Comparison of ENCODE assay signal across 1 cellular context in the genomic region with DNA sequence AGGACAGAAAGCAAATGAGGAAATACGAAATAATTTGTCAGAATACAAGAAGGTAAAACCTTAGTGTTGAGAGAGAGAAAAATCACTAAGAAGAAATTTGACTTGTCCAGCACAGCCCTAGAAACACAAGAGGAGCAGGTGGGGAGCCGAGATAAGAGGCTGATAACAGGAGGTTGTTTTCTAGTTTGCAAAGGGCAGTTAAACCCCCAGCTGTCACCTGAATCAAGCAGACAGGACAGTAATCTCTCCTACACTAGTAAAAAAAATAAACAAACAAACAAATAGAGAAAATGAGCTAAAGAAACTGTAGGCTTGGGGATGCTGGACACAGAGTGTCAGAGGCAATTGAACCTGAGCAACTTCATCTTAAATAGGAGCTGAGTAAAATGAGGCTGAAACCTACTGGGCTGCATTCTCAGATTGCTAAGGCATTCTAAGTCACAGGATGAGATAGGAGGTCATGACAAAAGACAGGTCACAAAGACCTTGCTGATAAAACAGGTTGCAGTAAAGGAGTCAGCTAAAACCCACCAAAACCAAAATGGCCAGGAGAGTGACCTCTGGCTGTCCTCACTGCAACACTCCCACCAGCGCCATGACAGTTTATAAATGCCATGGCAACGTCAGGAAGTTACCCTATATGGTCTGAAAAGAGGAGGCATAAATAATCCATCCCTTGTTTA.
TF ChIP-seq lines count a peak whose summit lies in the region.

No MANE protein-coding gene starts in this region.

TF ChIP-seq in K562, 482 proteins besides CTCF, POLR2A, EP300 and RAD21 (continued from another document and continues in another):
- no peak for TF ChIP-seq MIER1 (IDR thresholded peaks at IDR 0.05; ENCODE audit: low read depth)
- no peak for TF ChIP-seq ZNF324 (CRISPR knock-in tag; IDR thresholded peaks at IDR 0.05)
- TF ChIP-seq ETV5 (CRISPR knock-in tag; IDR thresholded peaks at IDR 0.05; ENCODE audit: low read depth) = no peak
- TF ChIP-seq MAX (CRISPR knock-in tag; IDR thresholded peaks at IDR 0.05) = no peak
- no peak for TF ChIP-seq SNIP1 (IDR thresholded peaks at IDR 0.05; ENCODE audit: low read depth)
- TF ChIP-seq, protein P1, sequence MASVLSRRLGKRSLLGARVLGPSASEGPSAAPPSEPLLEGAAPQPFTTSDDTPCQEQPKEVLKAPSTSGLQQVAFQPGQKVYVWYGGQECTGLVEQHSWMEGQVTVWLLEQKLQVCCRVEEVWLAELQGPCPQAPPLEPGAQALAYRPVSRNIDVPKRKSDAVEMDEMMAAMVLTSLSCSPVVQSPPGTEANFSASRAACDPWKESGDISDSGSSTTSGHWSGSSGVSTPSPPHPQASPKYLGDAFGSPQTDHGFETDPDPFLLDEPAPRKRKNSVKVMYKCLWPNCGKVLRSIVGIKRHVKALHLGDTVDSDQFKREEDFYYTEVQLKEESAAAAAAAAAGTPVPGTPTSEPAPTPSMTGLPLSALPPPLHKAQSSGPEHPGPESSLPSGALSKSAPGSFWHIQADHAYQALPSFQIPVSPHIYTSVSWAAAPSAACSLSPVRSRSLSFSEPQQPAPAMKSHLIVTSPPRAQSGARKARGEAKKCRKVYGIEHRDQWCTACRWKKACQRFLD (CRISPR knock-in tag; IDR thresholded peaks at IDR 0.05) = no peak
- no peak for TF ChIP-seq SMARCA5 (IDR thresholded peaks at IDR 0.05)
- TF ChIP-seq, protein P2, sequence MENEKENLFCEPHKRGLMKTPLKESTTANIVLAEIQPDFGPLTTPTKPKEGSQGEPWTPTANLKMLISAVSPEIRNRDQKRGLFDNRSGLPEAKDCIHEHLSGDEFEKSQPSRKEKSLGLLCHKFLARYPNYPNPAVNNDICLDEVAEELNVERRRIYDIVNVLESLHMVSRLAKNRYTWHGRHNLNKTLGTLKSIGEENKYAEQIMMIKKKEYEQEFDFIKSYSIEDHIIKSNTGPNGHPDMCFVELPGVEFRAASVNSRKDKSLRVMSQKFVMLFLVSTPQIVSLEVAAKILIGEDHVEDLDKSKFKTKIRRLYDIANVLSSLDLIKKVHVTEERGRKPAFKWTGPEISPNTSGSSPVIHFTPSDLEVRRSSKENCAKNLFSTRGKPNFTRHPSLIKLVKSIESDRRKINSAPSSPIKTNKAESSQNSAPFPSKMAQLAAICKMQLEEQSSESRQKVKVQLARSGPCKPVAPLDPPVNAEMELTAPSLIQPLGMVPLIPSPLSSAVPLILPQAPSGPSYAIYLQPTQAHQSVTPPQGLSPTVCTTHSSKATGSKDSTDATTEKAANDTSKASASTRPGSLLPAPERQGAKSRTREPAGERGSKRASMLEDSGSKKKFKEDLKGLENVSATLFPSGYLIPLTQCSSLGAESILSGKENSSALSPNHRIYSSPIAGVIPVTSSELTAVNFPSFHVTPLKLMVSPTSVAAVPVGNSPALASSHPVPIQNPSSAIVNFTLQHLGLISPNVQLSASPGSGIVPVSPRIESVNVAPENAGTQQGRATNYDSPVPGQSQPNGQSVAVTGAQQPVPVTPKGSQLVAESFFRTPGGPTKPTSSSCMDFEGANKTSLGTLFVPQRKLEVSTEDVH (IDR thresholded peaks at IDR 0.05; ENCODE audit: low read depth, partially characterized antibody) = no peak
- TF ChIP-seq MCM5 (IDR thresholded peaks at IDR 0.05; ENCODE audit: low read depth) = no peak
- TF ChIP-seq, protein P3, sequence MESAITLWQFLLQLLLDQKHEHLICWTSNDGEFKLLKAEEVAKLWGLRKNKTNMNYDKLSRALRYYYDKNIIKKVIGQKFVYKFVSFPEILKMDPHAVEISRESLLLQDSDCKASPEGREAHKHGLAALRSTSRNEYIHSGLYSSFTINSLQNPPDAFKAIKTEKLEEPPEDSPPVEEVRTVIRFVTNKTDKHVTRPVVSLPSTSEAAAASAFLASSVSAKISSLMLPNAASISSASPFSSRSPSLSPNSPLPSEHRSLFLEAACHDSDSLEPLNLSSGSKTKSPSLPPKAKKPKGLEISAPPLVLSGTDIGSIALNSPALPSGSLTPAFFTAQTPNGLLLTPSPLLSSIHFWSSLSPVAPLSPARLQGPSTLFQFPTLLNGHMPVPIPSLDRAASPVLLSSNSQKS (CRISPR knock-in tag; IDR thresholded peaks at IDR 0.05) = no peak
- TF ChIP-seq CREBBP (IDR thresholded peaks at IDR 0.05; ENCODE audit: low read depth, low read length) = no peak
- TF ChIP-seq, protein P4, sequence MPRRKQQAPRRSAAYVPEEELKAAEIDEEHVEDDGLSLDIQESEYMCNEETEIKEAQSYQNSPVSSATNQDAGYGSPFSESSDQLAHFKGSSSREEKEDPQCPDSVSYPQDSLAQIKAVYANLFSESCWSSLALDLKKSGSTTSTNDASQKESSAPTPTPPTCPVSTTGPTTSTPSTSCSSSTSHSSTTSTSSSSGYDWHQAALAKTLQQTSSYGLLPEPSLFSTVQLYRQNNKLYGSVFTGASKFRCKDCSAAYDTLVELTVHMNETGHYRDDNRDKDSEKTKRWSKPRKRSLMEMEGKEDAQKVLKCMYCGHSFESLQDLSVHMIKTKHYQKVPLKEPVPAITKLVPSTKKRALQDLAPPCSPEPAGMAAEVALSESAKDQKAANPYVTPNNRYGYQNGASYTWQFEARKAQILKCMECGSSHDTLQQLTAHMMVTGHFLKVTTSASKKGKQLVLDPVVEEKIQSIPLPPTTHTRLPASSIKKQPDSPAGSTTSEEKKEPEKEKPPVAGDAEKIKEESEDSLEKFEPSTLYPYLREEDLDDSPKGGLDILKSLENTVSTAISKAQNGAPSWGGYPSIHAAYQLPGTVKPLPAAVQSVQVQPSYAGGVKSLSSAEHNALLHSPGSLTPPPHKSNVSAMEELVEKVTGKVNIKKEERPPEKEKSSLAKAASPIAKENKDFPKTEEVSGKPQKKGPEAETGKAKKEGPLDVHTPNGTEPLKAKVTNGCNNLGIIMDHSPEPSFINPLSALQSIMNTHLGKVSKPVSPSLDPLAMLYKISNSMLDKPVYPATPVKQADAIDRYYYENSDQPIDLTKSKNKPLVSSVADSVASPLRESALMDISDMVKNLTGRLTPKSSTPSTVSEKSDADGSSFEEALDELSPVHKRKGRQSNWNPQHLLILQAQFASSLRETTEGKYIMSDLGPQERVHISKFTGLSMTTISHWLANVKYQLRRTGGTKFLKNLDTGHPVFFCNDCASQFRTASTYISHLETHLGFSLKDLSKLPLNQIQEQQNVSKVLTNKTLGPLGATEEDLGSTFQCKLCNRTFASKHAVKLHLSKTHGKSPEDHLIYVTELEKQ (CRISPR knock-in tag; IDR thresholded peaks at IDR 0.05) = no peak
- TF ChIP-seq, protein P5, sequence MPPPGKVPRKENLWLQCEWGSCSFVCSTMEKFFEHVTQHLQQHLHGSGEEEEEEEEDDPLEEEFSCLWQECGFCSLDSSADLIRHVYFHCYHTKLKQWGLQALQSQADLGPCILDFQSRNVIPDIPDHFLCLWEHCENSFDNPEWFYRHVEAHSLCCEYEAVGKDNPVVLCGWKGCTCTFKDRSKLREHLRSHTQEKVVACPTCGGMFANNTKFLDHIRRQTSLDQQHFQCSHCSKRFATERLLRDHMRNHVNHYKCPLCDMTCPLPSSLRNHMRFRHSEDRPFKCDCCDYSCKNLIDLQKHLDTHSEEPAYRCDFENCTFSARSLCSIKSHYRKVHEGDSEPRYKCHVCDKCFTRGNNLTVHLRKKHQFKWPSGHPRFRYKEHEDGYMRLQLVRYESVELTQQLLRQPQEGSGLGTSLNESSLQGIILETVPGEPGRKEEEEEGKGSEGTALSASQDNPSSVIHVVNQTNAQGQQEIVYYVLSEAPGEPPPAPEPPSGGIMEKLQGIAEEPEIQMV (tag; conservative IDR thresholded peaks at IDR 0.05; ENCODE audit: low read depth) = no peak
- TF ChIP-seq, protein P6, sequence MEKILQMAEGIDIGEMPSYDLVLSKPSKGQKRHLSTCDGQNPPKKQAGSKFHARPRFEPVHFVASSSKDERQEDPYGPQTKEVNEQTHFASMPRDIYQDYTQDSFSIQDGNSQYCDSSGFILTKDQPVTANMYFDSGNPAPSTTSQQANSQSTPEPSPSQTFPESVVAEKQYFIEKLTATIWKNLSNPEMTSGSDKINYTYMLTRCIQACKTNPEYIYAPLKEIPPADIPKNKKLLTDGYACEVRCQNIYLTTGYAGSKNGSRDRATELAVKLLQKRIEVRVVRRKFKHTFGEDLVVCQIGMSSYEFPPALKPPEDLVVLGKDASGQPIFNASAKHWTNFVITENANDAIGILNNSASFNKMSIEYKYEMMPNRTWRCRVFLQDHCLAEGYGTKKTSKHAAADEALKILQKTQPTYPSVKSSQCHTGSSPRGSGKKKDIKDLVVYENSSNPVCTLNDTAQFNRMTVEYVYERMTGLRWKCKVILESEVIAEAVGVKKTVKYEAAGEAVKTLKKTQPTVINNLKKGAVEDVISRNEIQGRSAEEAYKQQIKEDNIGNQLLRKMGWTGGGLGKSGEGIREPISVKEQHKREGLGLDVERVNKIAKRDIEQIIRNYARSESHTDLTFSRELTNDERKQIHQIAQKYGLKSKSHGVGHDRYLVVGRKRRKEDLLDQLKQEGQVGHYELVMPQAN (IDR thresholded peaks at IDR 0.05; ENCODE audit: borderline replicate concordance) = no peak
- TF ChIP-seq SMARCB1 (IDR thresholded peaks at IDR 0.05; ENCODE audit: insufficient read length, low read depth) = no peak
- 0 out of 2 replicates have a peak, but pooled peaks have one; percentile 50 for TF ChIP-seq NR2C1 (IDR thresholded peaks at IDR 0.05)
- TF ChIP-seq NR2C1 (tag; IDR thresholded peaks at IDR 0.05) = peak; percentile 54
- no peak for TF ChIP-seq STAT6 (CRISPR knock-in tag; IDR thresholded peaks at IDR 0.05)
- TF ChIP-seq ZNF41 (CRISPR knock-in tag; conservative IDR thresholded peaks at IDR 0.05) = no peak
- TF ChIP-seq TCF7L2 (IDR thresholded peaks at IDR 0.05; ENCODE audit: low read depth, low read length) = no peak
- TF ChIP-seq, protein P7, sequence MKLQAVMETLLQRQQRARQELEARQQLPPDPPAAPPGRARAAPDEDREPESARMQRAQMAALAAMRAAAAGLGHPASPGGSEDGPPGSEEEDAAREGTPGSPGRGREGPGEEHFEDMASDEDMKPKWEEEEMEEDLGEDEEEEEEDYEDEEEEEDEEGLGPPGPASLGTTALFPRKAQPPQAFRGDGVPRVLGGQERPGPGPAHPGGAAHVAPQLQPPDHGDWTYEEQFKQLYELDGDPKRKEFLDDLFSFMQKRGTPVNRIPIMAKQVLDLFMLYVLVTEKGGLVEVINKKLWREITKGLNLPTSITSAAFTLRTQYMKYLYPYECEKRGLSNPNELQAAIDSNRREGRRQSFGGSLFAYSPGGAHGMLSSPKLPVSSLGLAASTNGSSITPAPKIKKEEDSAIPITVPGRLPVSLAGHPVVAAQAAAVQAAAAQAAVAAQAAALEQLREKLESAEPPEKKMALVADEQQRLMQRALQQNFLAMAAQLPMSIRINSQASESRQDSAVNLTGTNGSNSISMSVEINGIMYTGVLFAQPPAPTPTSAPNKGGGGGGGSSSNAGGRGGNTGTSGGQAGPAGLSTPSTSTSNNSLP (IDR thresholded peaks at IDR 0.05; ENCODE audit: borderline replicate concordance, low read depth, low read length) = no peak
- TF ChIP-seq ZNF764 (CRISPR knock-in tag; IDR thresholded peaks at IDR 0.05; ENCODE audit: low read depth) = no peak
- TF ChIP-seq STAT5A (IDR thresholded peaks at IDR 0.05; ENCODE audit: borderline replicate concordance, low read length) = peak; percentile 39; the same call in 1 of the 2 replicates
- no peak for TF ChIP-seq ZFP1 (CRISPR knock-in tag; IDR thresholded peaks at IDR 0.05)
- TF ChIP-seq FOXP1 (CRISPR knock-in tag; IDR thresholded peaks at IDR 0.05) = no peak
- TF ChIP-seq LEF1 (IDR thresholded peaks at IDR 0.05) = peak; percentile 73; the same call in 1 of the 2 replicates
- TF ChIP-seq, protein P8, sequence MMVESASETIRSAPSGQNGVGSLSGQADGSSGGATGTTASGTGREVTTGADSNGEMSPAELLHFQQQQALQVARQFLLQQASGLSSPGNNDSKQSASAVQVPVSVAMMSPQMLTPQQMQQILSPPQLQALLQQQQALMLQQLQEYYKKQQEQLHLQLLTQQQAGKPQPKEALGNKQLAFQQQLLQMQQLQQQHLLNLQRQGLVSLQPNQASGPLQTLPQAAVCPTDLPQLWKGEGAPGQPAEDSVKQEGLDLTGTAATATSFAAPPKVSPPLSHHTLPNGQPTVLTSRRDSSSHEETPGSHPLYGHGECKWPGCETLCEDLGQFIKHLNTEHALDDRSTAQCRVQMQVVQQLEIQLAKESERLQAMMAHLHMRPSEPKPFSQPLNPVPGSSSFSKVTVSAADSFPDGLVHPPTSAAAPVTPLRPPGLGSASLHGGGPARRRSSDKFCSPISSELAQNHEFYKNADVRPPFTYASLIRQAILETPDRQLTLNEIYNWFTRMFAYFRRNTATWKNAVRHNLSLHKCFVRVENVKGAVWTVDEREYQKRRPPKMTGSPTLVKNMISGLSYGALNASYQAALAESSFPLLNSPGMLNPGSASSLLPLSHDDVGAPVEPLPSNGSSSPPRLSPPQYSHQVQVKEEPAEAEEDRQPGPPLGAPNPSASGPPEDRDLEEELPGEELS (CRISPR knock-in tag; IDR thresholded peaks at IDR 0.05; ENCODE audit: borderline replicate concordance) = no peak
- no peak for TF ChIP-seq ZFX (CRISPR knock-in tag; IDR thresholded peaks at IDR 0.05)
- TF ChIP-seq GATAD2A (IDR thresholded peaks at IDR 0.05) = no peak
- TF ChIP-seq, protein P9, sequence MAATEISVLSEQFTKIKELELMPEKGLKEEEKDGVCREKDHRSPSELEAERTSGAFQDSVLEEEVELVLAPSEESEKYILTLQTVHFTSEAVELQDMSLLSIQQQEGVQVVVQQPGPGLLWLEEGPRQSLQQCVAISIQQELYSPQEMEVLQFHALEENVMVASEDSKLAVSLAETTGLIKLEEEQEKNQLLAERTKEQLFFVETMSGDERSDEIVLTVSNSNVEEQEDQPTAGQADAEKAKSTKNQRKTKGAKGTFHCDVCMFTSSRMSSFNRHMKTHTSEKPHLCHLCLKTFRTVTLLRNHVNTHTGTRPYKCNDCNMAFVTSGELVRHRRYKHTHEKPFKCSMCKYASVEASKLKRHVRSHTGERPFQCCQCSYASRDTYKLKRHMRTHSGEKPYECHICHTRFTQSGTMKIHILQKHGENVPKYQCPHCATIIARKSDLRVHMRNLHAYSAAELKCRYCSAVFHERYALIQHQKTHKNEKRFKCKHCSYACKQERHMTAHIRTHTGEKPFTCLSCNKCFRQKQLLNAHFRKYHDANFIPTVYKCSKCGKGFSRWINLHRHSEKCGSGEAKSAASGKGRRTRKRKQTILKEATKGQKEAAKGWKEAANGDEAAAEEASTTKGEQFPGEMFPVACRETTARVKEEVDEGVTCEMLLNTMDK (IDR thresholded peaks at IDR 0.05; ENCODE audit: borderline replicate concordance, insufficient read depth, low read depth, low read length, poor library complexity, severe bottlenecking) = no peak
- TF ChIP-seq CBX5 (IDR thresholded peaks at IDR 0.05; ENCODE audit: borderline replicate concordance, low read depth) = no peak
